In the genomic region with DNA sequence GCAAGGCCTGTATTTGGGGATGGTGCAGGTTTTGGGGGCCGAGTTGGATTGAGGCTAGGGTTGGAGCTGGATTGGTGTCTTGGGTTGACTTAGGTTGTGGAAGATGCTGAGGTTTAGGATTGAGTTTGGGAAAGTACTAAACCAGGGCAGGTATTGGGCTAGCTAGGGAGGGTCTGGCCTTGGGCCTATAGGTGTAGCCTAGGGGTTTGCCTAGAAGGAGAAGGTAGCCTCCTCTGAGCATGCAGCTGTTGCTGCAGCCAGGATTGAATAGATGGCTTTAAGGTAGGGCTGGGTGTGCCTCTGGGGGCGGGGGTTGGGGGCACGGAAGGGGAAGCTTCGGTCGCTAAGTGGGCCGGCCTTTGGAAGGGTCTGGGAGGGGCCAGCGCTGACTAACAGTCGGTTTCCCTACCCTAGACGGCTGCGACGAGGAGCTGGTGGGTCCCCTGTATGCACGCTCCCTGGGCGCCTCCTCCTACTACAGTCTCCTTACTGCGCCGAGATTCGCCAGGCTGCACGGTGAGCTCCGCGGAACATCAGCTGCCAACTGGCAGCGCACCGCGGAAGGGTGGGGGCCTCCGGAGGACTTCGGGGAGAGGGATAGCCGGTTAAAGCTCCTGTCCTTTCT, we compare ENCODE assay signal across 8 cellular contexts. TPM values are rescaled to one million over a fixed set of nuclear protein-coding genes. Genes with fewer than 3 reads are reported as not detected.
DNase-seq lines count a peak whose midpoint lies in the region; ATAC-seq and TF ChIP-seq lines count a peak whose summit lies in the region.

No MANE protein-coding gene starts in this region.

- ATAC-seq in mucosa of descending colon (peak; percentile 13), HG03565 (IDR thresholded peaks at IDR 0.05; ENCODE audit: unreplicated experiment) (no peak), HG02973 (IDR thresholded peaks at IDR 0.05; ENCODE audit: unreplicated experiment) (no peak), GM21515 (IDR thresholded peaks at IDR 0.05; ENCODE audit: unreplicated experiment) (no peak), GM18858 (IDR thresholded peaks at IDR 0.05; ENCODE audit: unreplicated experiment) (no peak)

- TF ChIP-seq CTCF in AG09309 (IDR thresholded peaks at IDR 0.05; ENCODE audit: control insufficient read depth, insufficient read depth, low read depth, low read length, missing control alignments) (no peak), mucosa of descending colon (IDR thresholded peaks at IDR 0.05) (no peak)

- no peaks in the 10 kb centered on the region for H3K9me3 ChIP-seq in HUES6 (ENCODE audit: control insufficient read depth, insufficient read depth, low read depth, low read length)
- H3K9me3 ChIP-seq in duodenal mucosa (ENCODE audit: control insufficient read depth in 1 of 2, low read length in 2 of 2) = no peaks in the 10 kb centered on the region
- no peaks in the 10 kb centered on the region for H3K9me3 ChIP-seq in mucosa of descending colon

- intact Hi-C loops in mucosa of descending colon (cut with DNase I, micrococcal nuclease) = no loop called here

- H3K27me3 ChIP-seq in HUES6 (ENCODE audit: control insufficient read depth, insufficient read depth, low read length) = peaks cover 41% of the 10 kb centered on the region
- peaks cover 22 to 46% of the 10 kb centered on the region in 2 donors for H3K27me3 ChIP-seq in duodenal mucosa (ENCODE audit: control insufficient read depth in 1 of 2, insufficient read depth in 2 of 2, low read length in 2 of 2)

- H3K36me3 ChIP-seq in HUES6 (ENCODE audit: control insufficient read depth, insufficient read depth, low read length) (0 out of 2 replicates have a peak, but pooled peaks cover 7% of the 10 kb centered on the region), duodenal mucosa (ENCODE audit: control insufficient read depth in 1 of 2, insufficient read depth in 2 of 2, low read length in 2 of 2) (peaks cover 0 to 3% of the 10 kb centered on the region in 2 donors), mucosa of descending colon (ENCODE audit: low read depth) (no peaks in the 10 kb centered on the region)

- DNase-seq in AG09309 (ENCODE audit: low read depth) = no peak
- DNase-seq in mucosa of descending colon = peak in 1 of 3 donors; percentile 68

- H3K27ac ChIP-seq in HUES6 (ENCODE audit: low read depth, low read length) (no peak overlapping the region), duodenal mucosa (ENCODE audit: low read depth, low read length) (no peak overlapping the region)

- H3K4me1 ChIP-seq in HUES6 (ENCODE audit: control insufficient read depth, insufficient read depth, low read length) = peaks cover 35% of the 10 kb centered on the region
- peaks cover 42 to 59% of the 10 kb centered on the region in 2 donors for H3K4me1 ChIP-seq in duodenal mucosa (ENCODE audit: control insufficient read depth in 1 of 2, insufficient read depth in 2 of 2, low read length in 2 of 2)
- peaks cover 52% of the 10 kb centered on the region for H3K4me1 ChIP-seq in mucosa of descending colon (ENCODE audit: low read depth)

- H3K4me3 ChIP-seq in AG09309 (ENCODE audit: control insufficient read depth, low read depth, low read length) (peak overlapping the region; percentile 69), HUES6 (ENCODE audit: low read depth, low read length) (peak overlapping the region; percentile 80), duodenal mucosa (ENCODE audit: low read depth in 1 of 2, low read length in 2 of 2) (peak overlapping the region; percentile 24 to 68), mucosa of descending colon (no peak overlapping the region)

- no peak overlapping the region for H3K9ac ChIP-seq in HUES6 (ENCODE audit: low read length)
- peak overlapping the region in 1 of 2 donors; percentile 32 for H3K9ac ChIP-seq in duodenal mucosa (ENCODE audit: low read depth in 1 of 2, low read length in 2 of 2)

RNA-seq across cellular contexts. Expression of a gene that starts 1.2 kb away (rescaled TPM):
- 10 to 100 TPM in 1 of 3 donors, 1 to 10 TPM in 2; 1.4 to 37.4 (median 7.1) TPM for total RNA-seq in mucosa of descending colon

RNA-seq across cellular contexts. Expression of a gene that starts 1.9 kb away (rescaled TPM):
- 1 to 10 TPM in 2 of 3 donors, not detected in 1; 1.6 to 2.6 TPM for total RNA-seq in mucosa of descending colon

RNA-seq across cellular contexts. Expression of a gene that starts 6.7 kb away (rescaled TPM):
- 10 to 100 TPM in 2 of 3 donors, 1 to 10 TPM in 1; 4.3 to 27.5 (median 10.4) TPM for total RNA-seq in mucosa of descending colon

RNA-seq across cellular contexts. Expression of a gene that starts 24.4 kb away (rescaled TPM):
- 10 to 100 TPM in 1 of 3 donors, 1 to 10 TPM in 2; 1.8 to 24.9 (median 6.1) TPM for total RNA-seq in mucosa of descending colon
